8 cellular contexts compared by ENCODE assay signal in the genomic region with DNA sequence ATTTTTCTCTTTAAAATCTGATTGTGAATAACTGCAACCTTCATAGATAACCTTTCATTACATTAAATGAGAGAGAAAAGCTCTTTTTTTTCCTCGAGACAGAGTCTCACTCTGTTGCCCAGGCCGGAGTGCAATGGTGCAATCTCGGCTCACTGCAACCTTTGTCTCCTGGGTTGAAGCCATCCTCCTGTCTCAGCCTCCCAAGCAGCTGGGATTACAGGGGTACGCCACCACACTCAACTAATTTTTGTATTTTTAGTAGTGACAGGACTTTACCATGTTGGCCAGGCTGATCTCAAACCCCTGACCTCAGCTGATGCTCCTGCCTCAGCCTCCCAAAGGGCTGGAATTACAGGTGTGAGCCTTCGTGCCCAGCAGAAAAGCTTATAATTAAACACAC.
"Had no signal": no experiment of that assay in that cellular context is flagged by ENCODE, and none has a peak within 500 bp of the region (broad histone marks: within the 10 kb centered on the region; RNA-seq: fewer than 3 reads in every experiment).

No MANE protein-coding gene starts in this region.

- H3K4me3 ChIP-seq: GM12878 had no signal

- DNase-seq: GDM1, GF-D8 had no signal

- FAIRE-seq: G401.6, GM12878, GM12891, GM12892, GM18507, GM19239 had no signal

- ATAC-seq: GM12878 had no signal
